In the genomic region with DNA sequence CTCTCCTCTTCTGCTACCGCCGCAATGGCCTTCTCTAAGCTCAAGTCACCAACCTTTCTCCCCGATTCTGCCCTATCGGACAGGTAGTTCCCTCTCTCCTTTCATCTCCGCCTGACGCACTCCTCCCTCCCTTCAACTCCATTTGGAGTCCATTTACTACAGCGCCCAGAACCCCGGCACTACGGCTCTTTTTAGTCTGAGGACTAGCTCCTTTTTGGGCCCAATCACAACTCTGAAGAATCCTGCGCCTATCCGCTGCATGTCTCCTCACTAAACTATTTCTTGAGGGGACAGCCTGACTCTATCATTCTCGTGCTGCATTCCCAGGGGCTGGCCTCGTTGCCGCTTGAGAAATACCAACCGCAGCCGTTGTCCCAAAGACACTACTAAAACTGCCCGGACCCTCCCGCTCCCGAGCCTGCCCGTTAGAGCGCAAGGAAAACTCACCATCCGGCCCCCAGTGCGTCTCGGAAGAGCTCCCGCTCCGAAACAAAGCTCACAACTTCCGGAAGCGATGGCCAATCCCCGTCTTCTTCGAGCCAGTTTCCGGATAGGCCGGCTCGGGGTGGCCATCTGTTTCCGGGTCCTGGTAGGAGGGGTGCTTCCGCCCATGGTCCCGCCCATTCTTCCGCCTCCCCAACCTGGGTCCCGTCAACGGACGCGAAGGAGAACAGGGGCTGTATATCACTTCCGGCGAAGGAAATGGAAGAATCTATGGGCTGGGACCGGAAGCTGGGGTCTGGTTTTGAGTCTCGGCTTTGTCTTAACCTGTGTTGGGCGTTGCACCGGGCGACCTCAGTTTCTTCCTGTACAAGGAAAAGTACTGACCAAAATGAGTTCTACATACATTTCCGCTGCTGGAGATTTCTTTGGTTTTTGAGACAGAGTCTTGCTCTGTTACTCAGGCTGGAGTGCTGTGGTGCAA, we compare ENCODE assay signal across 1 cellular context.
TF ChIP-seq lines count a peak whose summit lies in the region.

A gene (minus strand): TSS at position 491 of the 925 bp plus-strand sequence. CDS start 2,776 bp downstream, outside the sequence.

TF ChIP-seq in K562, 482 proteins besides CTCF, POLR2A, EP300 and RAD21 (continued from another document and continues in another):
- peak; percentile 67; the same call in 1 of the 2 replicates for TF ChIP-seq MBD2 (IDR thresholded peaks at IDR 0.05; ENCODE audit: borderline replicate concordance, low read depth)
- TF ChIP-seq SIN3A (IDR thresholded peaks at IDR 0.05; ENCODE audit: borderline replicate concordance in 2 of 2, control insufficient read depth in 1 of 2, low read depth in 2 of 2, low read length in 2 of 2) = peak; percentile 69 to 74; a peak in 2 of 4 replicates
- TF ChIP-seq PHF21A (IDR thresholded peaks at IDR 0.05; ENCODE audit: borderline replicate concordance, low read depth) = no peak
- TF ChIP-seq TCF7 (IDR thresholded peaks at IDR 0.05; ENCODE audit: borderline replicate concordance) = 0 out of 2 replicates have a peak, but pooled peaks have one; percentile 17
- no peak for TF ChIP-seq ZNF436 (CRISPR knock-in tag; IDR thresholded peaks at IDR 0.05)
- TF ChIP-seq BRD4 (IDR thresholded peaks at IDR 0.05) = peak; percentile 25; the same call in 1 of the 2 replicates
- no peak; the same call in 1 of the 2 replicates for TF ChIP-seq MYBL2 (IDR thresholded peaks at IDR 0.05; ENCODE audit: low read depth)
- no peak for TF ChIP-seq MYBL2 (CRISPR knock-in tag; IDR thresholded peaks at IDR 0.05; ENCODE audit: borderline replicate concordance)
- no peak for TF ChIP-seq BRCA1 (IDR thresholded peaks at IDR 0.05)
- TF ChIP-seq BRCA1 (CRISPR knock-in tag; IDR thresholded peaks at IDR 0.05) = no peak
- TF ChIP-seq, protein P1, sequence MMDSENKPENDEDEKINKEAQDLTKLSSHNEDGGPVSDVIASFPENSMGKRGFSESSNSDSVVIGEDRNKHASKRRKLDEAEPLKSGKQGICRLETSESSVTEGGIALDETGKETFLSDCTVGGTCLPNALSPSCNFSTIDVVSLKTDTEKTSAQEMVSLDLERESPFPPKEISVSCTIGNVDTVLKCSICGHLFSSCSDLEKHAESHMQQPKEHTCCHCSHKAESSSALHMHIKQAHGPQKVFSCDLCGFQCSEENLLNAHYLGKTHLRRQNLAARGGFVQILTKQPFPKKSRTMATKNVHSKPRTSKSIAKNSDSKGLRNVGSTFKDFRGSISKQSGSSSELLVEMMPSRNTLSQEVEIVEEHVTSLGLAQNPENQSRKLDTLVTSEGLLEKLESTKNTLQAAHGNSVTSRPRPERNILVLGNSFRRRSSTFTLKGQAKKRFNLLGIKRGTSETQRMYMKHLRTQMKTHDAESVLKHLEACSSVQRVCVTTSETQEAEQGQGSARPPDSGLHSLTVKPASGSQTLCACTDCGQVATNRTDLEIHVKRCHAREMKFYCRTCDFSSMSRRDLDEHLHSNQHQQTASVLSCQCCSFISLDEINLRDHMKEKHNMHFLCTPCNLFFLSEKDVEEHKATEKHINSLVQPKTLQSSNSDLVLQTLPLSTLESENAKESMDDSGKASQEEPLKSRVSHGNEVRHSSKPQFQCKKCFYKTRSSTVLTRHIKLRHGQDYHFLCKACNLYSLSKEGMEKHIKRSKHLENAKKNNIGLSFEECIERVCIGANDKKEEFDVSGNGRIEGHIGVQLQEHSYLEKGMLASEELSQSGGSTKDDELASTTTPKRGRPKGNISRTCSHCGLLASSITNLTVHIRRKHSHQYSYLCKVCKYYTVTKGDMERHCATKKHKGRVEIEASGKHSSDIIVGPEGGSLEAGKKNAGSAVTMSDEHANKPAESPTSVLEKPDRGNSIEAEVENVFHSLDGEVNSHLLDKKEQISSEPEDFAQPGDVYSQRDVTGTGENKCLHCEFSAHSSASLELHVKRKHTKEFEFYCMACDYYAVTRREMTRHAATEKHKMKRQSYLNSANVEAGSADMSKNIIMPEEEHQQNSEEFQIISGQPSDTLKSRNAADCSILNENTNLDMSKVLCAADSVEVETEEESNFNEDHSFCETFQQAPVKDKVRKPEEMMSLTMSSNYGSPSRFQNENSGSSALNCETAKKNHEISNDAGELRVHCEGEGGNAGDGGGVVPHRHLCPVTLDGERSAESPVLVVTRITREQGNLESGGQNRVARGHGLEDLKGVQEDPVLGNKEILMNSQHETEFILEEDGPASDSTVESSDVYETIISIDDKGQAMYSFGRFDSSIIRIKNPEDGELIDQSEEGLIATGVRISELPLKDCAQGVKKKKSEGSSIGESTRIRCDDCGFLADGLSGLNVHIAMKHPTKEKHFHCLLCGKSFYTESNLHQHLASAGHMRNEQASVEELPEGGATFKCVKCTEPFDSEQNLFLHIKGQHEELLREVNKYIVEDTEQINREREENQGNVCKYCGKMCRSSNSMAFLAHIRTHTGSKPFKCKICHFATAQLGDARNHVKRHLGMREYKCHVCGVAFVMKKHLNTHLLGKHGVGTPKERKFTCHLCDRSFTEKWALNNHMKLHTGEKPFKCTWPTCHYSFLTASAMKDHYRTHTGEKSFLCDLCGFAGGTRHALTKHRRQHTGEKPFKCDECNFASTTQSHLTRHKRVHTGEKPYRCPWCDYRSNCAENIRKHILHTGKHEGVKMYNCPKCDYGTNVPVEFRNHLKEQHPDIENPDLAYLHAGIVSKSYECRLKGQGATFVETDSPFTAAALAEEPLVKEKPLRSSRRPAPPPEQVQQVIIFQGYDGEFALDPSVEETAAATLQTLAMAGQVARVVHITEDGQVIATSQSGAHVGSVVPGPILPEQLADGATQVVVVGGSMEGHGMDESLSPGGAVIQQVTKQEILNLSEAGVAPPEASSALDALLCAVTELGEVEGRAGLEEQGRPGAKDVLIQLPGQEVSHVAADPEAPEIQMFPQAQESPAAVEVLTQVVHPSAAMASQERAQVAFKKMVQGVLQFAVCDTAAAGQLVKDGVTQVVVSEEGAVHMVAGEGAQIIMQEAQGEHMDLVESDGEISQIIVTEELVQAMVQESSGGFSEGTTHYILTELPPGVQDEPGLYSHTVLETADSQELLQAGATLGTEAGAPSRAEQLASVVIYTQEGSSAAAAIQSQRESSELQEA (IDR thresholded peaks at IDR 0.05; ENCODE audit: low read depth) = no peak
- TF ChIP-seq NR1H2 (CRISPR knock-in tag; IDR thresholded peaks at IDR 0.05) = no peak
- TF ChIP-seq PURB (CRISPR knock-in tag; IDR thresholded peaks at IDR 0.05; ENCODE audit: low read depth) = no peak
- no peak for TF ChIP-seq E2F3 (CRISPR knock-in tag; IDR thresholded peaks at IDR 0.05)
- TF ChIP-seq POLR2AphosphoS5 (IDR thresholded peaks at IDR 0.05; ENCODE audit: control insufficient read depth, insufficient read depth, low read depth, low read length) = peak; percentile 90
- peak; percentile 42; the same call in 1 of the 2 replicates for TF ChIP-seq PHB2 (IDR thresholded peaks at IDR 0.05; ENCODE audit: low read depth)
- TF ChIP-seq ZBTB7A (IDR thresholded peaks at IDR 0.05; ENCODE audit: borderline replicate concordance, control insufficient read depth, low read depth, low read length) = no peak; the same call in 1 of the 2 replicates
- no peak for TF ChIP-seq POU5F1 (IDR thresholded peaks at IDR 0.05; ENCODE audit: borderline replicate concordance, low read depth, low read length, partially characterized antibody)
- TF ChIP-seq, protein P2, sequence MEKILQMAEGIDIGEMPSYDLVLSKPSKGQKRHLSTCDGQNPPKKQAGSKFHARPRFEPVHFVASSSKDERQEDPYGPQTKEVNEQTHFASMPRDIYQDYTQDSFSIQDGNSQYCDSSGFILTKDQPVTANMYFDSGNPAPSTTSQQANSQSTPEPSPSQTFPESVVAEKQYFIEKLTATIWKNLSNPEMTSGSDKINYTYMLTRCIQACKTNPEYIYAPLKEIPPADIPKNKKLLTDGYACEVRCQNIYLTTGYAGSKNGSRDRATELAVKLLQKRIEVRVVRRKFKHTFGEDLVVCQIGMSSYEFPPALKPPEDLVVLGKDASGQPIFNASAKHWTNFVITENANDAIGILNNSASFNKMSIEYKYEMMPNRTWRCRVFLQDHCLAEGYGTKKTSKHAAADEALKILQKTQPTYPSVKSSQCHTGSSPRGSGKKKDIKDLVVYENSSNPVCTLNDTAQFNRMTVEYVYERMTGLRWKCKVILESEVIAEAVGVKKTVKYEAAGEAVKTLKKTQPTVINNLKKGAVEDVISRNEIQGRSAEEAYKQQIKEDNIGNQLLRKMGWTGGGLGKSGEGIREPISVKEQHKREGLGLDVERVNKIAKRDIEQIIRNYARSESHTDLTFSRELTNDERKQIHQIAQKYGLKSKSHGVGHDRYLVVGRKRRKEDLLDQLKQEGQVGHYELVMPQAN (IDR thresholded peaks at IDR 0.05; ENCODE audit: borderline replicate concordance) = peak; percentile 68
- peak; percentile 75; the same call in 1 of the 2 replicates for TF ChIP-seq SMAD4 (CRISPR knock-in tag; conservative IDR thresholded peaks at IDR 0.05)
- TF ChIP-seq MEF2D (tag; conservative IDR thresholded peaks at IDR 0.05; ENCODE audit: low read depth) = peak; percentile 60; the same call in 1 of the 2 replicates
- TF ChIP-seq ZNF778 (CRISPR knock-in tag; IDR thresholded peaks at IDR 0.05) = no peak
- TF ChIP-seq SIN3B (IDR thresholded peaks at IDR 0.05; ENCODE audit: low read depth) = peak; percentile 84
- no peak for TF ChIP-seq ZNF133 (CRISPR knock-in tag; IDR thresholded peaks at IDR 0.05)
- no peak for TF ChIP-seq ZBTB8A (IDR thresholded peaks at IDR 0.05; ENCODE audit: partially characterized antibody)
- TF ChIP-seq DPF2 (IDR thresholded peaks at IDR 0.05) = no peak
- TF ChIP-seq CBX5 (IDR thresholded peaks at IDR 0.05; ENCODE audit: borderline replicate concordance, low read depth) = peak; percentile 87
- TF ChIP-seq, protein P3, sequence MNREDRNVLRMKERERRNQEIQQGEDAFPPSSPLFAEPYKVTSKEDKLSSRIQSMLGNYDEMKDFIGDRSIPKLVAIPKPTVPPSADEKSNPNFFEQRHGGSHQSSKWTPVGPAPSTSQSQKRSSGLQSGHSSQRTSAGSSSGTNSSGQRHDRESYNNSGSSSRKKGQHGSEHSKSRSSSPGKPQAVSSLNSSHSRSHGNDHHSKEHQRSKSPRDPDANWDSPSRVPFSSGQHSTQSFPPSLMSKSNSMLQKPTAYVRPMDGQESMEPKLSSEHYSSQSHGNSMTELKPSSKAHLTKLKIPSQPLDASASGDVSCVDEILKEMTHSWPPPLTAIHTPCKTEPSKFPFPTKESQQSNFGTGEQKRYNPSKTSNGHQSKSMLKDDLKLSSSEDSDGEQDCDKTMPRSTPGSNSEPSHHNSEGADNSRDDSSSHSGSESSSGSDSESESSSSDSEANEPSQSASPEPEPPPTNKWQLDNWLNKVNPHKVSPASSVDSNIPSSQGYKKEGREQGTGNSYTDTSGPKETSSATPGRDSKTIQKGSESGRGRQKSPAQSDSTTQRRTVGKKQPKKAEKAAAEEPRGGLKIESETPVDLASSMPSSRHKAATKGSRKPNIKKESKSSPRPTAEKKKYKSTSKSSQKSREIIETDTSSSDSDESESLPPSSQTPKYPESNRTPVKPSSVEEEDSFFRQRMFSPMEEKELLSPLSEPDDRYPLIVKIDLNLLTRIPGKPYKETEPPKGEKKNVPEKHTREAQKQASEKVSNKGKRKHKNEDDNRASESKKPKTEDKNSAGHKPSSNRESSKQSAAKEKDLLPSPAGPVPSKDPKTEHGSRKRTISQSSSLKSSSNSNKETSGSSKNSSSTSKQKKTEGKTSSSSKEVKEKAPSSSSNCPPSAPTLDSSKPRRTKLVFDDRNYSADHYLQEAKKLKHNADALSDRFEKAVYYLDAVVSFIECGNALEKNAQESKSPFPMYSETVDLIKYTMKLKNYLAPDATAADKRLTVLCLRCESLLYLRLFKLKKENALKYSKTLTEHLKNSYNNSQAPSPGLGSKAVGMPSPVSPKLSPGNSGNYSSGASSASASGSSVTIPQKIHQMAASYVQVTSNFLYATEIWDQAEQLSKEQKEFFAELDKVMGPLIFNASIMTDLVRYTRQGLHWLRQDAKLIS (CRISPR knock-in tag; IDR thresholded peaks at IDR 0.05) = no peak
